ENCODE assay signal across 1 cellular context in the genomic region with DNA sequence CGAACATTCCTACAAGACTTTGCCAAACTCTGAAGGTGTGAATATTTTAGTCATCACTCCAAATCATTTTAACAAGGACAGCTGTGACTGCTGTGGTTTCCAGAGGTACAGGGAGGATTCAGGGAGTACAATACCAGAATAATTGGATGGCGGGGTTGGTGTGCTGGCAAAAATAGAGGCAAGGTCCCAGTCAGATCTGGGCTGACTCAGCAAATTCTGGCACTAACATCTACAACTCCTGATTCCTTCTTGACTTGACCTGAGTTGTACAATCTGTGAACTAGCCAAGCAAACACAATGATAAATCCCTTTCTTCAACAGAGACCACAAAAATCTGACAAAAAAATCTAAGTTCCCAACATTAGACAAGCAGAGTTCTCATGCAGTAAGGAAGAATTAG.
TF ChIP-seq lines count a peak whose summit lies in the region.

No MANE protein-coding gene starts in this region.

TF ChIP-seq in WTC11, 78 proteins besides CTCF, POLR2A, EP300 and RAD21 (continued from another document):
- no peak for TF ChIP-seq ZNF512 (CRISPR knock-in tag; IDR thresholded peaks at IDR 0.05; ENCODE audit: borderline replicate concordance)
TF ChIP-seq in WTC11: peak in this region for 0.
